In genomic region chr19:46737761-46738171, GRCh38 we compare ENCODE assay signal across 30 cellular contexts. TPM values are rescaled to one million over a fixed set of nuclear protein-coding genes. Genes with fewer than 3 reads are reported as not detected.
DNase-seq lines count a peak whose midpoint lies in the region; ATAC-seq, FAIRE-seq and TF ChIP-seq lines count a peak whose summit lies in the region.
"Had no signal": no experiment of that assay in that cellular context is flagged by ENCODE, and none has a peak within 500 bp of the region (broad histone marks: within the 10 kb centered on the region; RNA-seq: fewer than 3 reads in every experiment).

No MANE protein-coding gene starts in this region.

- H2BK120ac ChIP-seq in H9 (ENCODE audit: low read depth, low read length, poor library complexity, severe bottlenecking), result no peak overlapping the region

- ATAC-seq in right cardiac atrium (peak in 1 of 2 donors; percentile 3), sciatic nerve (peak; percentile 6), esophagus mucosa (no peak)
- ATAC-seq: activated naive CD8-positive, alpha-beta T cell treated with anti-CD3 and anti-CD28 coated beads, Interleukin-2, amount 50 U/mL, for 24 hours; mucosa of descending colon; natural killer cell had no signal

- H2BK15ac ChIP-seq in H9 (ENCODE audit: low read depth, low read length), result no peak overlapping the region

- H4K91ac ChIP-seq in H9 (ENCODE audit: insufficient read length, low read depth, low read length), result no peak overlapping the region

- no peak overlapping the region for H4K8ac ChIP-seq in H9 (replicated peaks; ENCODE audit: insufficient read length, low read depth, low read length)

- H2AK5ac ChIP-seq in H9 (ENCODE audit: insufficient read length, low read length), result no peak overlapping the region

- no peak for FAIRE-seq in astrocyte (lab: Jason Lieb, UNC)
- no peak for FAIRE-seq in D721Med (lab: Jason Lieb, UNC)
- FAIRE-seq: GM12891, small intestine, TTC549 had no signal

- H3K4me2 ChIP-seq in H9 (ENCODE audit: insufficient read depth, insufficient read length, low read length), result no peak overlapping the region
- no peak overlapping the region for H3K4me2 ChIP-seq in astrocyte (ENCODE audit: low read length)

- no peak overlapping the region for H3T11ph ChIP-seq in H9 (ENCODE audit: low read length)

- H3K4me1 ChIP-seq in H9 (ENCODE audit: insufficient read depth, low read length), result no peaks in the 10 kb centered on the region
- H3K4me1 ChIP-seq in astrocyte (ENCODE audit: insufficient read depth, low read length), result peaks cover 15% of the 10 kb centered on the region
- H3K4me1 ChIP-seq in right cardiac atrium (ENCODE audit: control insufficient read depth, insufficient read depth, low read length), result peaks cover 20% of the 10 kb centered on the region
- H3K4me1 ChIP-seq: HAP-1 had no signal

- intact Hi-C loops in right cardiac atrium (cut with DNase I), result no loop called here
- intact Hi-C loops in sciatic nerve (cut with DNase I), result no loop called here

- H3K9me3 ChIP-seq in H9 (ENCODE audit: control insufficient read depth, low read depth, low read length) (no peaks in the 10 kb centered on the region), astrocyte (ENCODE audit: insufficient read depth, low read depth, low read length) (no peaks in the 10 kb centered on the region), right cardiac atrium (ENCODE audit: control insufficient read depth, low read length) (no peaks in the 10 kb centered on the region)
- H3K9me3 ChIP-seq: BE2C, HAP-1, mucosa of descending colon, testis had no signal

- H3K4me3 Mint-ChIP-seq in H9 (0 out of 5 replicates have a peak overlapping the region, but pooled peaks of 1 of the 2 experiments have one; percentile 6), astrocyte (ENCODE audit: unreplicated experiment) (peak overlapping the region; percentile 69)
- H3K4me3 Mint-ChIP-seq: activated naive CD8-positive, alpha-beta T cell treated with anti-CD3 and anti-CD28 coated beads, Interleukin-2, amount 50 U/mL, for 24 hours; CD8-positive, alpha-beta memory T cell; central memory CD8-positive, alpha-beta T cell; natural killer cell; stimulated activated naive CD8-positive, alpha-beta T cell treated with anti-CD3 and anti-CD28 coated beads, Interleukin-15, Interleukin-2, amounts not matched to agents 100 ng/mL and 50 ng/mL, for 24 hours had no signal

- H3K27ac Mint-ChIP-seq in H9, result peak overlapping the region in 2 of 3 experiments; percentile 16 to 76; a peak in 2 of 7 replicates
- H3K27ac Mint-ChIP-seq in astrocyte (ENCODE audit: unreplicated experiment), result no peak overlapping the region
- H3K27ac Mint-ChIP-seq: activated naive CD8-positive, alpha-beta T cell treated with anti-CD3 and anti-CD28 coated beads, Interleukin-2, amount 50 U/mL, for 24 hours; natural killer cell; stimulated activated naive CD8-positive, alpha-beta T cell treated with anti-CD3 and anti-CD28 coated beads, Interleukin-15, Interleukin-2, amounts not matched to agents 100 ng/mL and 50 ng/mL, for 24 hours had no signal

- H2BK5ac ChIP-seq in H9 (ENCODE audit: insufficient read length, low read length), result no peak overlapping the region

- H3K79me1 ChIP-seq in H9 (ENCODE audit: insufficient read depth, low read depth, low read length, poor library complexity, severe bottlenecking), result peaks cover under 1% of the 10 kb centered on the region

- H3K9ac ChIP-seq in H9 (ENCODE audit: extremely low read depth, insufficient read length, low read length) (no peak overlapping the region), astrocyte (ENCODE audit: low read length) (no peak overlapping the region)

- H3K27me3 Mint-ChIP-seq in H9 (ENCODE audit: low read depth) (no peaks in the 10 kb centered on the region), astrocyte (ENCODE audit: low read depth, unreplicated experiment) (no peaks in the 10 kb centered on the region)
- H3K27me3 Mint-ChIP-seq: activated naive CD8-positive, alpha-beta T cell treated with anti-CD3 and anti-CD28 coated beads, Interleukin-2, amount 50 U/mL, for 24 hours; CD8-positive, alpha-beta memory T cell; central memory CD8-positive, alpha-beta T cell; stimulated activated naive CD8-positive, alpha-beta T cell treated with anti-CD3 and anti-CD28 coated beads, Interleukin-15, Interleukin-2, amounts not matched to agents 100 ng/mL and 50 ng/mL, for 24 hours had no signal

- no peak overlapping the region for H4K5ac ChIP-seq in H9 (ENCODE audit: insufficient read length, low read depth, low read length)

- H3K4me1 Mint-ChIP-seq in H9, result peaks cover 21 to 24% of the 10 kb centered on the region in 2 experiments
- H3K4me1 Mint-ChIP-seq in astrocyte (ENCODE audit: low read depth, unreplicated experiment), result peaks cover 18% of the 10 kb centered on the region

- H3K4me3 ChIP-seq in astrocyte (ENCODE audit: insufficient read depth, low read depth, low read length) (no peak overlapping the region), right cardiac atrium (ENCODE audit: low read length) (no peak overlapping the region)
- H3K4me3 ChIP-seq: HAP-1, mucosa of descending colon, SK-N-MC, testis had no signal

- H3K23me2 ChIP-seq in H9 (ENCODE audit: insufficient read length, low read depth, low read length, poor library complexity, severe bottlenecking), result no peaks in the 10 kb centered on the region

- H3K36me3 ChIP-seq in astrocyte (ENCODE audit: insufficient read depth, low read length), result peaks cover 14% of the 10 kb centered on the region

- DNase-seq in H9 (no peak), astrocyte (ENCODE audit: low read depth) (no peak), right cardiac atrium (peak in 2 of 3 donors; percentile 56 to 60), sciatic nerve (ENCODE audit: low spot score) (no peak), D721Med (ENCODE audit: insufficient read length, low spot score) (no peak), DMS79 treated with DMSO at 0.1 percent for 48 hours (lab: John Stamatoyannopoulos, UW) (no peak), RPMI8226 (no peak)
- DNase-seq: ACHN; activated CD4-positive, alpha-beta T cell treated with anti-CD3 and anti-CD28 coated beads, Interleukin-2, amount 50 U/mL, for 48 hours; activated CD4-positive, CD25-positive, alpha-beta regulatory T cell treated with anti-CD3 and anti-CD28 coated beads, Interleukin-2, amount 50 U/mL, for 72 hours; activated CD8-positive, alpha-beta memory T cell treated with anti-CD3 and anti-CD28 coated beads, Interleukin-2, amount 50 U/mL, for 4 hours; activated naive CD4-positive, alpha-beta T cell; activated naive CD8-positive, alpha-beta T cell treated with anti-CD3 and anti-CD28 coated beads, Interleukin-2, amount 50 U/mL, for 24 hours; BE2C; mucosa of descending colon; natural killer cell; NCI-H1105; NCI-H187; NCI-H2171; NCI-H510A; small intestine; testis had no signal

- no peak overlapping the region for H3K56ac ChIP-seq in H9 (ENCODE audit: insufficient read length, low read depth, low read length)

- no peak overlapping the region; the same call in 1 of the 2 replicates for H3K14ac ChIP-seq in H9 (ENCODE audit: insufficient read depth, low read length)

- no CpG with 5 or more reads among the region's 19 CpGs for WGBS in H9 (ENCODE audit: extremely low coverage, insufficient read length, low lambda C conversion rate)
- 50% methylated on average over 19 of the region's 19 CpGs for WGBS in right cardiac atrium

- H3K27ac ChIP-seq in H9 (ENCODE audit: insufficient read length, low read depth, low read length), result no peak overlapping the region
- no peak overlapping the region for H3K27ac ChIP-seq in astrocyte (ENCODE audit: low read depth, low read length)
- no peak overlapping the region for H3K27ac ChIP-seq in right cardiac atrium (ENCODE audit: low read length)
- H3K27ac ChIP-seq: SK-N-MC had no signal

- H2BK12ac ChIP-seq in H9 (ENCODE audit: insufficient read length, low read depth, low read length), result no peak overlapping the region

- no peak for TF ChIP-seq CTCF in H9 (conservative IDR thresholded peaks at IDR 0.05)
- no peak for TF ChIP-seq CTCF in astrocyte (IDR thresholded peaks at IDR 0.05; ENCODE audit: insufficient read depth, low read depth, low read length)
- TF ChIP-seq CTCF in D721Med (IDR thresholded peaks at IDR 0.05; ENCODE audit: insufficient read depth, missing control alignments), result no peak

- H4K20me1 ChIP-seq in H9 (ENCODE audit: control insufficient read depth, insufficient read depth, insufficient read length), result peaks cover 4% of the 10 kb centered on the region
- peaks cover 82% of the 10 kb centered on the region for H4K20me1 ChIP-seq in astrocyte (ENCODE audit: insufficient read depth, low read length)

- H2BK20ac ChIP-seq in H9 (ENCODE audit: low read depth, low read length, poor library complexity, severe bottlenecking), result no peak overlapping the region

- H3K27me3 ChIP-seq in H9 (ENCODE audit: insufficient read depth, low read length) (no peaks in the 10 kb centered on the region), astrocyte (ENCODE audit: insufficient read depth, low read length) (no peaks in the 10 kb centered on the region), right cardiac atrium (ENCODE audit: control insufficient read depth, insufficient read depth) (no peaks in the 10 kb centered on the region)
- H3K27me3 ChIP-seq: BE2C, testis had no signal

- no peak overlapping the region for H3K18ac ChIP-seq in H9 (ENCODE audit: insufficient read length, low read depth, low read length)

- H3K23ac ChIP-seq in H9 (ENCODE audit: insufficient read length, low read depth, low read length), result no peak overlapping the region

- H3K4ac ChIP-seq in H9 (ENCODE audit: low read depth, low read length), result no peak overlapping the region

- H2AFZ ChIP-seq in H9 (ENCODE audit: low read length) (no peak overlapping the region), astrocyte (ENCODE audit: low read depth, low read length) (no peak overlapping the region)

- H3K79me2 ChIP-seq in H9 (ENCODE audit: insufficient read depth, low read length) (peaks cover 26% of the 10 kb centered on the region), astrocyte (ENCODE audit: insufficient read depth, low read length) (peaks cover 91% of the 10 kb centered on the region)

- H3K9me3 Mint-ChIP-seq in H9 (no peaks in the 10 kb centered on the region), astrocyte (ENCODE audit: unreplicated experiment) (no peaks in the 10 kb centered on the region)
- H3K9me3 Mint-ChIP-seq: activated naive CD8-positive, alpha-beta T cell treated with anti-CD3 and anti-CD28 coated beads, Interleukin-2, amount 50 U/mL, for 24 hours; CD8-positive, alpha-beta memory T cell; central memory CD8-positive, alpha-beta T cell; natural killer cell; stimulated activated naive CD8-positive, alpha-beta T cell treated with anti-CD3 and anti-CD28 coated beads, Interleukin-15, Interleukin-2, amounts not matched to agents 100 ng/mL and 50 ng/mL, for 24 hours had no signal

- H3K36me3 Mint-ChIP-seq in H9 (ENCODE audit: insufficient read depth in 1 of 3, low read depth in 3 of 3), result peaks cover 32 to 80% (median 68%) of the 10 kb centered on the region in 3 experiments; a peak in 6 of 7 replicates
- H3K36me3 Mint-ChIP-seq in astrocyte (ENCODE audit: low read depth, unreplicated experiment), result peaks cover 5% of the 10 kb centered on the region
- H3K36me3 Mint-ChIP-seq: natural killer cell had no signal

RNA-seq across cellular contexts. Expression of gene FKRP, which starts 8.1 kb away (rescaled TPM):
- total RNA-seq in H9 (2021) (39.1 and 42.2 TPM in 2 replicates), astrocyte (25.1 and 28.1 TPM in 2 replicates), right cardiac atrium (10 to 100 TPM; 15.0 to 22.7 (median 21.0) TPM), sciatic nerve (25.2 TPM), esophagus mucosa (7.8 TPM)
- polyA plus RNA-seq in right cardiac atrium, result 15.9 TPM

RNA-seq across cellular contexts. Expression of gene STRN4, which starts 8.5 kb away (rescaled TPM):
- total RNA-seq in H9 (2021) (143 and 148 TPM in 2 replicates), astrocyte (75.0 and 80.8 TPM in 2 replicates), right cardiac atrium (10 to 100 TPM; 49.0 to 69.8 (median 54.7) TPM), sciatic nerve (70.5 TPM), esophagus mucosa (44.5 TPM)
- polyA plus RNA-seq in right cardiac atrium, result 39.3 TPM

RNA-seq across cellular contexts. Expression of gene PRKD2, which starts 20.9 kb away (rescaled TPM):
- 60.7 and 60.8 TPM in 2 replicates for total RNA-seq in H9 (2021)
- total RNA-seq in astrocyte, result 45.8 and 54.6 TPM in 2 replicates
- total RNA-seq in right cardiac atrium, result 10 to 100 TPM; 14.2 to 16.6 (median 14.8) TPM
- polyA plus RNA-seq in right cardiac atrium, result 11.3 TPM
- 54.0 TPM for total RNA-seq in sciatic nerve
- 31.4 TPM for total RNA-seq in esophagus mucosa

RNA-seq across cellular contexts. Expression of gene SLC1A5, which starts 50.6 kb away (rescaled TPM):
- total RNA-seq in H9 (2021) (258 and 269 TPM in 2 replicates), astrocyte (233 and 270 TPM in 2 replicates), right cardiac atrium (10 to 100 TPM; 16.9 to 45.6 (median 24.7) TPM), sciatic nerve (71.0 TPM), esophagus mucosa (113 TPM)
- polyA plus RNA-seq in right cardiac atrium, result 15.9 TPM

Comparison
In these comparisons a context has a peak if more than half of its experiments do, and no peak if none do; other contexts are left out.
1. DNase-seq: peak in right cardiac atrium (2 of 3); none in H9 (single experiment), astrocyte (single experiment), sciatic nerve (single experiment), D721Med (single experiment), DMS79 treated with DMSO at 0.1 percent for 48 hours (single experiment) and RPMI8226 (single experiment).